Comparison of ENCODE assay signal across 2 cellular contexts in genomic region chr11:111960916-111961315, GRCh38.
TF ChIP-seq lines count a peak whose summit lies in the region.

No MANE protein-coding gene starts in this region.

TF ChIP-seq in HEK293, 187 proteins besides CTCF, POLR2A, EP300 and RAD21 (continued from another document):
- TF ChIP-seq ZNF704 (tag by site-specific recombination; IDR thresholded peaks at IDR 0.05), result no peak

TF ChIP-seq in WTC11, 78 proteins besides CTCF, POLR2A, EP300 and RAD21 (continued from another document):
- TF ChIP-seq ZBTB43 (CRISPR knock-in tag; IDR thresholded peaks at IDR 0.05), result no peak
TF ChIP-seq in WTC11: peak in this region for 1.
